In genomic region chr1:160625321-160625720, GRCh38 we compare ENCODE assay signal across 15 cellular contexts. TPM values are rescaled to one million over a fixed set of nuclear protein-coding genes. Genes with fewer than 3 reads are reported as not detected.
DNase-seq lines count a peak whose midpoint lies in the region; ATAC-seq and TF ChIP-seq lines count a peak whose summit lies in the region.
"Had no signal": no experiment of that assay in that cellular context is flagged by ENCODE, and none has a peak within 500 bp of the region (broad histone marks: within the 10 kb centered on the region; RNA-seq: fewer than 3 reads in every experiment).

No MANE protein-coding gene starts in this region.

- no peaks in the 10 kb centered on the region for H3K9me3 ChIP-seq in KOPT-K1 (ENCODE audit: insufficient read depth, low read length, poor library complexity, severe bottlenecking)

- peak overlapping the region; percentile 100 for H3K27ac ChIP-seq in KOPT-K1 (ENCODE audit: low read depth, low read length, poor library complexity, severe bottlenecking)
- H3K27ac ChIP-seq: foreskin keratinocyte had no signal

- no peak for ATAC-seq in activated T-cell treated with anti-CD3 and anti-CD28 coated beads, Interleukin-2, amount 50 U/mL, for 72 hours (replicated peaks in 1 of 2)
- no peak for ATAC-seq in activated naive CD4-positive, alpha-beta T cell treated with anti-CD3 and anti-CD28 coated beads, Interleukin-2, amount 50 U/mL, for 72 hours
- ATAC-seq: foreskin keratinocyte, left cardiac atrium, sciatic nerve had no signal

- H3K4me3 Mint-ChIP-seq in activated T-cell treated with anti-CD3 and anti-CD28 coated beads, Interleukin-2, amount 50 U/mL, for 72 hours: peak overlapping the region; percentile 83 to 92
- no peak overlapping the region for H3K4me3 Mint-ChIP-seq in nephron progenitor cell

- H3K36me3 Mint-ChIP-seq in activated T-cell treated with anti-CD3 and anti-CD28 coated beads, Interleukin-2, amount 50 U/mL, for 72 hours (ENCODE audit: insufficient read depth in 2 of 2): peaks cover 27 to 48% of the 10 kb centered on the region in 2 donors
- peaks cover 39 to 82% of the 10 kb centered on the region in 2 donors for H3K36me3 Mint-ChIP-seq in activated naive CD4-positive, alpha-beta T cell treated with anti-CD3 and anti-CD28 coated beads, Interleukin-2, amount 50 U/mL, for 72 hours
- no peaks in the 10 kb centered on the region for H3K36me3 Mint-ChIP-seq in nephron progenitor cell (ENCODE audit: low read depth)

- H3K27me3 Mint-ChIP-seq in activated T-cell treated with anti-CD3 and anti-CD28 coated beads, Interleukin-2, amount 50 U/mL, for 72 hours (ENCODE audit: low read depth): no peaks in the 10 kb centered on the region
- H3K27me3 Mint-ChIP-seq in nephron progenitor cell (ENCODE audit: low read depth, poor library complexity): no peaks in the 10 kb centered on the region

- H3K27ac Mint-ChIP-seq in activated T-cell treated with anti-CD3 and anti-CD28 coated beads, Interleukin-2, amount 50 U/mL, for 72 hours: peak overlapping the region; percentile 99
- peak overlapping the region; percentile 95 to 100 for H3K27ac Mint-ChIP-seq in activated naive CD4-positive, alpha-beta T cell treated with anti-CD3 and anti-CD28 coated beads, Interleukin-2, amount 50 U/mL, for 72 hours
- H3K27ac Mint-ChIP-seq in nephron progenitor cell: peak overlapping the region; percentile 24

- no peak for DNase-seq in activated T-cell treated with anti-CD3 and anti-CD28 coated beads, Interleukin-2, amount 50 U/mL, for 72 hours
- DNase-seq in activated T-cell treated with anti-CD3 and anti-CD28 coated beads, Interleukin-2, amount 50 U/mL, for 1 hour: no peak
- no peak for DNase-seq in activated naive CD4-positive, alpha-beta T cell treated with anti-CD3 and anti-CD28 coated beads, Interleukin-2, amount 50 U/mL, for 72 hours (ENCODE audit: low spot score in 2 of 2)
- DNase-seq in nephron progenitor cell (no peak), NCI-H2107 (lab: John Stamatoyannopoulos, UW) (no peak), NCI-H128 (lab: John Stamatoyannopoulos, UW; ENCODE audit: unreplicated experiment) (no peak), NCI-H1092 (lab: John Stamatoyannopoulos, UW) (no peak)
- DNase-seq: foreskin keratinocyte, left cardiac atrium, NCI-H226 had no signal

- H3K36me3 ChIP-seq in KOPT-K1 (ENCODE audit: insufficient read depth, low read length): no peaks in the 10 kb centered on the region

- H3K4me1 Mint-ChIP-seq in activated T-cell treated with anti-CD3 and anti-CD28 coated beads, Interleukin-2, amount 50 U/mL, for 72 hours (ENCODE audit: low read depth): peaks cover 96% of the 10 kb centered on the region
- H3K4me1 Mint-ChIP-seq in nephron progenitor cell: peaks cover 6% of the 10 kb centered on the region

- peaks cover 0 to 3% of the 10 kb centered on the region in 2 donors for H3K9me3 Mint-ChIP-seq in activated T-cell treated with anti-CD3 and anti-CD28 coated beads, Interleukin-2, amount 50 U/mL, for 72 hours
- H3K9me3 Mint-ChIP-seq in activated naive CD4-positive, alpha-beta T cell treated with anti-CD3 and anti-CD28 coated beads, Interleukin-2, amount 50 U/mL, for 72 hours: peaks cover 0 to 3% of the 10 kb centered on the region in 2 donors
- H3K9me3 Mint-ChIP-seq in nephron progenitor cell: no peaks in the 10 kb centered on the region

- TF ChIP-seq CTCF in nephron progenitor cell (IDR thresholded peaks at IDR 0.05): no peak

RNA-seq across cellular contexts. Expression of gene SLAMF1, which starts 21.5 kb away (rescaled TPM):
- 100 to 1,000 TPM in 1 of 2 donors, 10 to 100 TPM in 1; 81.4 to 134 TPM for total RNA-seq in activated T-cell treated with anti-CD3 and anti-CD28 coated beads, Interleukin-2, amount 50 U/mL, for 72 hours
- total RNA-seq in activated naive CD4-positive, alpha-beta T cell treated with anti-CD3 and anti-CD28 coated beads, Interleukin-2, amount 50 U/mL, for 72 hours: 10 to 100 TPM; 84.3 to 96.3 TPM
- total RNA-seq: endothelial cell of umbilical vein, foreskin keratinocyte, osteoblast had no signal

RNA-seq across cellular contexts. Expression of gene CD84, which starts 46.0 kb away (rescaled TPM):
- total RNA-seq in activated T-cell treated with anti-CD3 and anti-CD28 coated beads, Interleukin-2, amount 50 U/mL, for 72 hours: 10 to 100 TPM; 10.2 to 16.0 TPM
- total RNA-seq in activated naive CD4-positive, alpha-beta T cell treated with anti-CD3 and anti-CD28 coated beads, Interleukin-2, amount 50 U/mL, for 72 hours: 10 to 100 TPM; 14.9 to 37.0 TPM
- total RNA-seq: endothelial cell of umbilical vein, foreskin keratinocyte, HT1080 had no signal

Comparison
In these comparisons a context has a peak if more than half of its experiments do, and no peak if none do; other contexts are left out.
1. H3K27ac Mint-ChIP-seq: peak in every context shown above with its lines; median percentile 99 in activated T-cell treated with anti-CD3 and anti-CD28 coated beads, Interleukin-2, amount 50 U/mL, for 72 hours; 98 in activated naive CD4-positive, alpha-beta T cell treated with anti-CD3 and anti-CD28 coated beads, Interleukin-2, amount 50 U/mL, for 72 hours; 24 in nephron progenitor cell.